Comparison of ENCODE assay signal across 8 cellular contexts in the genomic region with DNA sequence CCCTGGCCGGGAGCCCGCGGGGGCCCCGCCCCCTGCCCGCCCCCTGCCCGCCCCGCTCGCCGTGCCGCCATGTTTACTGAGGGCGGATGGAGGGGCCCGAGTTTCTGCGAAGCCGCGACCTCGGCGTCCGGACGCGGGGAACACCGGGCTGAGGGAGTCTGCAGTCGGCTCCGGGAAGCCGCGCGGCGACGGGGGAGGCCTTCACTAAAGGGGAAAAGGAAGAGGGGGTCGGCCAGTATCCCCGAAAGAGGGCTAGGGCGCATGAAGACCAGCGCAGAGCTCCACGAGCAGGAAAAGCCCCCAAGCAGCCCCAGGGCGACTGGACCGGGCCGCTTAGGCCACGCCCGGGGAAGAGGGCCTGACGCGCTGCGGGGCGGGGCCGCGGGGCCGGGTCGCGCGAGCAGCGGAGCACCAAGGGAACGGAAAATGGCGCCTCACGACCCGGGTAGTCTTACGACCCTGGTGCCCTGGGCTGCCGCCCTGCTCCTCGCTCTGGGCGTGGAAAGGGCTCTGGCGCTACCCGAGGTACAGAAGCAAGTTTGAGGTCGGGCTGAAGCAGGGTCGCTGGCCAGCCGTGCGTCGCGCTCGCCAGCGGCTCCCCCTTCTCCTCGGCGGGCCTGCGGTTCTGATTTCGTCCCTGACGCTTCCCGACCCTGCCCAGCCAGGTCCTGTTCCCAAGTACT. TPM values are rescaled to one million over a fixed set of nuclear protein-coding genes. Genes with fewer than 3 reads are reported as not detected.
A peak's percentile ranks its signal among the peaks of the same experiment; 100 is the strongest.
DNase-seq lines count a peak whose midpoint lies in the region; ATAC-seq and TF ChIP-seq lines count a peak whose summit lies in the region.

A gene with protein sequence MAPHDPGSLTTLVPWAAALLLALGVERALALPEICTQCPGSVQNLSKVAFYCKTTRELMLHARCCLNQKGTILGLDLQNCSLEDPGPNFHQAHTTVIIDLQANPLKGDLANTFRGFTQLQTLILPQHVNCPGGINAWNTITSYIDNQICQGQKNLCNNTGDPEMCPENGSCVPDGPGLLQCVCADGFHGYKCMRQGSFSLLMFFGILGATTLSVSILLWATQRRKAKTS (plus strand): TSS at position 99 of the 683 bp plus-strand sequence. CDS start 328 bp downstream, at position 427.
A gene (minus strand): TSS at position 326 of the 683 bp plus-strand sequence. CDS start 4,618 bp downstream, outside the sequence.

- H2AFZ ChIP-seq in OCI-LY7 (ENCODE audit: low read length): peak within 1 kb of the TSS; percentile 42

- H3K36me3 Mint-ChIP-seq in IgD-negative memory B cell: peaks cover 2% of the 10 kb centered on the region

- H3K27me3 Mint-ChIP-seq in IgD-negative memory B cell: no peaks in the 10 kb centered on the region

- H3K9me2 ChIP-seq in OCI-LY7 (ENCODE audit: insufficient read depth, low read length): no peaks in the 10 kb centered on the region

- H3K4me1 ChIP-seq in OCI-LY7 (ENCODE audit: insufficient read depth, low read length, poor library complexity, severe bottlenecking) (peaks cover 56% of the 10 kb centered on the region), mononuclear cell (ENCODE audit: insufficient read depth, low read length) (peaks cover 23% of the 10 kb centered on the region)

- H3K27me3 ChIP-seq in mononuclear cell (ENCODE audit: insufficient read depth, low read length): no peaks in the 10 kb centered on the region

- H3K79me2 ChIP-seq in OCI-LY7 (ENCODE audit: insufficient read depth, low read depth, low read length): peaks cover 55% of the 10 kb centered on the region

- CTCF ChIA-PET in OCI-LY7 (lab: Charles Lee; ENCODE audit: unreplicated experiment): no interaction called here

- peak within 1 kb of the TSS; percentile 93 for H3K4me2 ChIP-seq in OCI-LY7 (ENCODE audit: low read length)

- intact Hi-C loops in OCI-LY7 (cut with micrococcal nuclease; ENCODE audit: unreplicated experiment): loop anchor here (1.0 to 5.0 kb wide), 3 partner anchors 80 to 145 kb away; a partner anchor contains a TSS

- H3K27ac ChIP-seq in OCI-LY7 (ENCODE audit: low read depth, low read length, poor library complexity, severe bottlenecking): peak within 1 kb of the TSS; percentile 79

- peaks cover 18 to 28% (median 20%) of the 10 kb centered on the region in 3 donors for H3K4me1 Mint-ChIP-seq in IgD-negative memory B cell

- no peak for TF ChIP-seq CTCF in OCI-LY7 (conservative IDR thresholded peaks at IDR 0.05; ENCODE audit: low read length)

- H3K9me3 Mint-ChIP-seq in IgD-negative memory B cell: no peaks in the 10 kb centered on the region

- POLR2A ChIA-PET in OCI-LY7 (lab: Charles Lee): interaction anchor here (0.7 to 1.7 kb wide), 6 partner anchors 15 to 413 kb away, joined by 3 to 5 read pairs (median 3); a partner anchor contains a TSS

- H3K27ac Mint-ChIP-seq in IgD-negative memory B cell: peak within 1 kb of the TSS; percentile 98 to 100 (median 99)

- no TSS peak for BruUV-seq in OCI-LY7 (replicated peaks; lab: Mats Ljungman, UMichigan)

- H3K9me3 ChIP-seq in OCI-LY7 (ENCODE audit: low read length) (no peaks in the 10 kb centered on the region), mononuclear cell (ENCODE audit: low read depth, low read length) (no peaks in the 10 kb centered on the region)

- DNase-seq in DMS114 treated with DMSO at 0.1 percent for 48 hours (lab: John Stamatoyannopoulos, UW; ENCODE audit: unreplicated experiment) (peak; percentile 78), OCI-LY7 (ENCODE audit: low spot score) (peak; percentile 92), activated T-cell treated with anti-CD3 and anti-CD28 coated beads for 24 hours (ENCODE audit: low read depth) (peak; percentile 86), epidermal melanocyte (ENCODE audit: insufficient read length, low spot score) (peak; percentile 98)
- DNase-seq in stimulated activated CD8-positive, alpha-beta memory T cell treated with anti-CD3 and anti-CD28 coated beads, Interleukin-2, amount 100 ng/mL, for 48 hours (ENCODE audit: low read depth in 2 of 2): peak; percentile 82 to 88

- H3K36me3 ChIP-seq in OCI-LY7 (ENCODE audit: insufficient read depth, low read length): peaks cover 55% of the 10 kb centered on the region

- ATAC-seq in GM21576 (IDR thresholded peaks at IDR 0.05; ENCODE audit: unreplicated experiment): peak; percentile 72

- peak within 1 kb of the TSS; percentile 92 to 99 (median 96) for H3K4me3 Mint-ChIP-seq in IgD-negative memory B cell

- H3K4me3 ChIP-seq in OCI-LY7 (ENCODE audit: low read depth, low read length, poor library complexity, severe bottlenecking) (peak within 1 kb of the TSS; percentile 90), mononuclear cell (ENCODE audit: low read length) (peak within 1 kb of the TSS; percentile 91)

- H4K20me1 ChIP-seq in OCI-LY7 (ENCODE audit: insufficient read depth, low read length): no peaks in the 10 kb centered on the region

RNA-seq across cellular contexts. Expression of the first gene that starts in this region (rescaled TPM):
- 274 TPM for polyA plus RNA-seq in IgD-negative memory B cell
- 75.4 and 93.3 TPM in 2 replicates for total RNA-seq in OCI-LY7 (2014; rRNA removed; shearing (Covaris generic))
- 92.7 and 92.8 TPM in 2 replicates for total RNA-seq in OCI-LY7 (2022)
- total RNA-seq in mononuclear cell: 96.4 TPM

RNA-seq across cellular contexts. Expression of the second gene that starts in this region (rescaled TPM):
- polyA plus RNA-seq in IgD-negative memory B cell: 20.3 TPM
- 50.1 and 55.5 TPM in 2 replicates for total RNA-seq in OCI-LY7 (2014; rRNA removed; shearing (Covaris generic))
- 47.9 and 60.1 TPM in 2 replicates for total RNA-seq in OCI-LY7 (2022)
- 48.4 TPM for total RNA-seq in mononuclear cell

Comparison
In these comparisons a context has a peak if more than half of its experiments do, and no peak if none do; other contexts are left out.
1. Peak in every context shown above with its lines: DNase-seq, ATAC-seq, H3K4me3 ChIP-seq and H3K27ac ChIP-seq.